Comparison of ENCODE assay signal across 8 cellular contexts in genomic region chr10:63713191-63714144, GRCh38.
DNase-seq lines count a peak whose midpoint lies in the region; ATAC-seq, FAIRE-seq and TF ChIP-seq lines count a peak whose summit lies in the region.

No MANE protein-coding gene starts in this region.

- H3K9ac ChIP-seq in IMR-90 (ENCODE audit: low read depth, low read length) (no peak overlapping the region), skeletal muscle satellite cell (ENCODE audit: low read depth, low read length) (peak overlapping the region; percentile 10)

- intact Hi-C loops in IMR-90 (cut with micrococcal nuclease), result loop anchor here (2.0 kb wide), 2 partner anchors 191 to 547 kb away; no protein-coding TSS in a partner anchor

- no peak overlapping the region for H3K23ac ChIP-seq in IMR-90 (ENCODE audit: low read depth, low read length)

- H3K36me3 ChIP-seq in IMR-90 (ENCODE audit: control insufficient read depth, insufficient read depth, low read length) (no peaks in the 10 kb centered on the region), skeletal muscle satellite cell (ENCODE audit: insufficient read depth, low read length) (no peaks in the 10 kb centered on the region)

- no peak overlapping the region for H2AK9ac ChIP-seq in IMR-90 (replicated peaks; ENCODE audit: low read depth, low read length, poor library complexity)

- no peak overlapping the region for H2BK5ac ChIP-seq in IMR-90 (ENCODE audit: low read depth, low read length, poor library complexity, severe bottlenecking)

- DNase-seq in IMR-90 (peak; percentile 59), hypothalamus (lab: John Stamatoyannopoulos, UW) (peak in 31 of 51 donors; percentile 3 to 64 (median 24)), RCC 7860 (ENCODE audit: low spot score) (no peak), occipital lobe (lab: John Stamatoyannopoulos, UW) (no peak)

- no TSS peak for BruUV-seq in IMR-90 (replicated peaks; lab: Mats Ljungman, UMichigan)

- TF ChIP-seq POLR2A in IMR-90 (IDR thresholded peaks at IDR 0.05; ENCODE audit: low read depth, low read length), result no peak

- no peak overlapping the region for H2BK20ac ChIP-seq in IMR-90 (ENCODE audit: low read depth, low read length)

- H3K9me3 ChIP-seq in IMR-90 (ENCODE audit: control insufficient read depth, insufficient read depth, low read length) (no peaks in the 10 kb centered on the region), skeletal muscle satellite cell (replicated peaks; ENCODE audit: low read length) (no peaks in the 10 kb centered on the region)

- H2BK120ac ChIP-seq in IMR-90 (ENCODE audit: low read depth, low read length), result 0 out of 2 replicates have a peak overlapping the region, but pooled peaks have one; percentile 14

- ATAC-seq in IMR-90 (ENCODE audit: low read depth) (0 out of 2 replicates have a peak, but pooled peaks have one; percentile 21), HG02610 (IDR thresholded peaks at IDR 0.05; ENCODE audit: unreplicated experiment) (no peak), HG03159 (IDR thresholded peaks at IDR 0.05; ENCODE audit: unreplicated experiment) (no peak)

- CTCF ChIA-PET in IMR-90 (lab: Yijun Ruan, JAX), result interaction anchor here (0.9 to 1.0 kb wide), 2 partner anchors 54 to 547 kb away, joined by 3 to 4 read pairs; no protein-coding TSS in a partner anchor

- no peak for TF ChIP-seq RAD21 in IMR-90 (IDR thresholded peaks at IDR 0.05; ENCODE audit: low read length)

- H3K4me3 ChIP-seq in IMR-90 (ENCODE audit: insufficient read depth, low read depth, low read length) (no peak overlapping the region), skeletal muscle satellite cell (ENCODE audit: low read length) (no peak overlapping the region)

- H2BK15ac ChIP-seq in IMR-90 (ENCODE audit: low read depth, low read length), result peak overlapping the region; percentile 25; the same call in 2 of the 3 replicates

- no peaks in the 10 kb centered on the region; the same call in 1 of the 2 replicates for H3K27me3 ChIP-seq in IMR-90 (ENCODE audit: control insufficient read depth, insufficient read depth, low read length)
- H3K27me3 ChIP-seq in skeletal muscle satellite cell (ENCODE audit: control insufficient read depth, insufficient read depth, low read length), result no peaks in the 10 kb centered on the region

- WGBS in IMR-90 (ENCODE audit: extremely low coverage in 2 of 2, insufficient read length in 1 of 2), 2 experiments, result no CpG with 5 or more reads among the region's 7 CpGs
- 24 to 30% (median 24%) methylated on average over 7 of the region's 7 CpGs for WGBS in adipose tissue, 3 donors

- H2AFZ ChIP-seq in IMR-90 (replicated peaks; ENCODE audit: low read length, poor library complexity), result peak overlapping the region; percentile 38

- no peak overlapping the region for H4K5ac ChIP-seq in IMR-90 (ENCODE audit: low read depth, low read length)

- no peak overlapping the region; the same call in 1 of the 2 replicates for H3K14ac ChIP-seq in IMR-90 (replicated peaks; ENCODE audit: low read depth, low read length)

- H3K79me1 ChIP-seq in IMR-90 (ENCODE audit: low read depth in 1 of 2, low read length in 2 of 2), result no peaks in the 10 kb centered on the region

- H3K27ac ChIP-seq in IMR-90 (ENCODE audit: insufficient read depth, low read length) (no peak overlapping the region), adipose tissue (ENCODE audit: low read depth, low read length) (peak overlapping the region; percentile 60)

- H3K4me2 ChIP-seq in IMR-90 (ENCODE audit: low read depth, low read length), result 0 out of 2 replicates have a peak overlapping the region, but pooled peaks have one; percentile 12
- no peak overlapping the region for H3K4me2 ChIP-seq in skeletal muscle satellite cell (ENCODE audit: low read length)

- H2AK5ac ChIP-seq in IMR-90 (ENCODE audit: low read depth, low read length), result 0 out of 2 replicates have a peak overlapping the region, but pooled peaks have one; percentile 45

- peaks cover 6% of the 10 kb centered on the region; the same call in 1 of the 2 replicates for H3K9me1 ChIP-seq in IMR-90 (ENCODE audit: insufficient read depth, low read length)

- peak overlapping the region; percentile 46; the same call in 1 of the 2 replicates for H3K56ac ChIP-seq in IMR-90 (ENCODE audit: extremely low read depth, insufficient read depth, low read length)

- H3K4me1 ChIP-seq in IMR-90 (ENCODE audit: control insufficient read depth, insufficient read depth, low read length), result peaks cover 15% of the 10 kb centered on the region
- H3K4me1 ChIP-seq in skeletal muscle satellite cell (ENCODE audit: control insufficient read depth, insufficient read depth, low read length), result peaks cover 40% of the 10 kb centered on the region

- in situ Hi-C loops in IMR-90 (cut with MboI; ENCODE audit: low sequenced_read_pairs), result loop anchor here (5.0 to 10.0 kb wide), 2 partner anchors 81 to 249 kb away; partner anchors contain the start of gene JMJD1C

- H4K20me1 ChIP-seq in IMR-90 (ENCODE audit: insufficient read depth, low read length), result no peaks in the 10 kb centered on the region

- no peak for FAIRE-seq in RCC 7860 (lab: Jason Lieb, UNC)

- H3K4ac ChIP-seq in IMR-90 (ENCODE audit: low read depth, low read length), result peak overlapping the region; percentile 25; the same call in 1 of the 2 replicates

- H4K91ac ChIP-seq in IMR-90 (ENCODE audit: insufficient read depth, low read depth, low read length), result no peak overlapping the region

- no peak for TF ChIP-seq CTCF in IMR-90 (conservative IDR thresholded peaks at IDR 0.05; ENCODE audit: low read depth, low read length)

- H3K18ac ChIP-seq in IMR-90 (ENCODE audit: low read depth, low read length), result no peak overlapping the region

- dilution Hi-C loops in IMR-90 (cut with HindIII; ENCODE audit: low sequenced_read_pairs, unreplicated experiment), result loop anchor here (25.0 kb wide), 1 partner anchor 551 kb away; no protein-coding TSS in a partner anchor

- H4K8ac ChIP-seq in IMR-90 (ENCODE audit: low read depth in 2 of 2, low read length in 2 of 2), result no peak overlapping the region; a peak in 1 of 4 replicates

- POLR2A ChIA-PET in IMR-90 (lab: Charles Lee; ENCODE audit: unreplicated experiment), result no interaction called here

TF ChIP-seq in IMR-90, 13 proteins besides CTCF, POLR2A, EP300 and RAD21:
- TF ChIP-seq MXI1 (IDR thresholded peaks at IDR 0.05; ENCODE audit: borderline replicate concordance, low read depth, low read length) (no peak), RFX5 (IDR thresholded peaks at IDR 0.05; ENCODE audit: low read depth, low read length) (no peak), NFE2L2 (IDR thresholded peaks at IDR 0.05; ENCODE audit: low read depth, low read length) (no peak), USF2 (IDR thresholded peaks at IDR 0.05; ENCODE audit: low read depth, low read length) (no peak), CHD1 (IDR thresholded peaks at IDR 0.05; ENCODE audit: low read depth, low read length) (no peak), SMC3 (IDR thresholded peaks at IDR 0.05; ENCODE audit: low read depth, low read length) (no peak), MAFK (IDR thresholded peaks at IDR 0.05; ENCODE audit: low read depth, low read length) (no peak), MAZ (IDR thresholded peaks at IDR 0.05; ENCODE audit: borderline replicate concordance, low read depth, low read length) (no peak), CEBPB (IDR thresholded peaks at IDR 0.05; ENCODE audit: low read depth, low read length) (no peak), BHLHE40 (IDR thresholded peaks at IDR 0.05; ENCODE audit: low read depth, low read length) (peak; percentile 70), FOS (IDR thresholded peaks at IDR 0.05; ENCODE audit: low read depth, low read length) (peak; percentile 20; the same call in 1 of the 2 replicates), RCOR1 (IDR thresholded peaks at IDR 0.05; ENCODE audit: insufficient replicate concordance, low read length) (no peak), ELK1 (IDR thresholded peaks at IDR 0.05; ENCODE audit: borderline replicate concordance, low read depth, low read length) (no peak)

Comparison
In these comparisons a context has a peak if more than half of its experiments do, and no peak if none do; other contexts are left out.
1. DNase-seq: peak in IMR-90 (single experiment) and hypothalamus (31 of 51); none in RCC 7860 (single experiment) and occipital lobe (single experiment).